1 cellular context compared by ENCODE assay signal in genomic region chr4:17670423-17670822, GRCh38.
TF ChIP-seq lines count a peak whose summit lies in the region.

No MANE protein-coding gene starts in this region.

TF ChIP-seq in K562, 482 proteins besides CTCF, POLR2A, EP300 and RAD21 (continued from another document and continues in another):
- TF ChIP-seq AFF4 (CRISPR knock-in tag; IDR thresholded peaks at IDR 0.05): no peak
- TF ChIP-seq ZNF780A (CRISPR knock-in tag; IDR thresholded peaks at IDR 0.05): no peak
- peak; percentile 61 for TF ChIP-seq HDAC3 (IDR thresholded peaks at IDR 0.05; ENCODE audit: borderline replicate concordance, partially characterized antibody)
- TF ChIP-seq CHD2 (IDR thresholded peaks at IDR 0.05; ENCODE audit: low read depth, low read length): no peak
- TF ChIP-seq MXI1 (IDR thresholded peaks at IDR 0.05; ENCODE audit: low read depth, low read length): no peak
- no peak for TF ChIP-seq ZNF79 (CRISPR knock-in tag; IDR thresholded peaks at IDR 0.05; ENCODE audit: low read depth)
- no peak for TF ChIP-seq ZNF165 (CRISPR knock-in tag; IDR thresholded peaks at IDR 0.05; ENCODE audit: borderline replicate concordance)
- peak; percentile 89 for TF ChIP-seq STAT5A (IDR thresholded peaks at IDR 0.05; ENCODE audit: borderline replicate concordance, low read length)
- TF ChIP-seq EGR1 (conservative IDR thresholded peaks at IDR 0.05): no peak
- peak; percentile 69 for TF ChIP-seq ELF4 (CRISPR knock-in tag; IDR thresholded peaks at IDR 0.05)
- TF ChIP-seq ZNF408 (CRISPR knock-in tag; IDR thresholded peaks at IDR 0.05; ENCODE audit: low read depth): no peak
- no peak for TF ChIP-seq ZBTB34 (CRISPR knock-in tag; IDR thresholded peaks at IDR 0.05)
- no peak for TF ChIP-seq RFX7 (CRISPR knock-in tag; IDR thresholded peaks at IDR 0.05)
- no peak for TF ChIP-seq MIER1 (IDR thresholded peaks at IDR 0.05; ENCODE audit: low read depth)
- TF ChIP-seq ELF1 (tag; IDR thresholded peaks at IDR 0.05): no peak
- no peak for TF ChIP-seq CBX5 (IDR thresholded peaks at IDR 0.05; ENCODE audit: borderline replicate concordance, low read depth)
- TF ChIP-seq BRCA1 (IDR thresholded peaks at IDR 0.05): no peak
- no peak for TF ChIP-seq BRCA1 (CRISPR knock-in tag; IDR thresholded peaks at IDR 0.05)
- no peak for TF ChIP-seq ZNF778 (CRISPR knock-in tag; IDR thresholded peaks at IDR 0.05)
- TF ChIP-seq TRIM24 (IDR thresholded peaks at IDR 0.05): peak; percentile 67 to 76; a peak in 3 of 4 replicates
- peak; percentile 95 for TF ChIP-seq MTA2 (IDR thresholded peaks at IDR 0.05; ENCODE audit: low read depth)
- TF ChIP-seq ARNT (IDR thresholded peaks at IDR 0.05): peak in 1 of 2 experiments; percentile 59; a peak in 1 of 4 replicates
- no peak for TF ChIP-seq RBM14 (IDR thresholded peaks at IDR 0.05; ENCODE audit: borderline replicate concordance, insufficient read depth, low read depth, low read length)
- no peak for TF ChIP-seq KDM4B (IDR thresholded peaks at IDR 0.05; ENCODE audit: borderline replicate concordance in 2 of 2, low read depth in 1 of 2)
- peak; percentile 89 for TF ChIP-seq PML (IDR thresholded peaks at IDR 0.05; ENCODE audit: low read length)
- TF ChIP-seq SRSF1 (IDR thresholded peaks at IDR 0.05; ENCODE audit: low read depth, low read length): no peak
- TF ChIP-seq SPI1 (IDR thresholded peaks at IDR 0.05; ENCODE audit: borderline replicate concordance, low read depth, low read length): peak; percentile 55
- no peak for TF ChIP-seq CBX1 (IDR thresholded peaks at IDR 0.05; ENCODE audit: low read depth)
- no peak for TF ChIP-seq TFE3 (CRISPR knock-in tag; IDR thresholded peaks at IDR 0.05)
- no peak for TF ChIP-seq ZNF785 (CRISPR knock-in tag; IDR thresholded peaks at IDR 0.05)
- TF ChIP-seq HNRNPL (IDR thresholded peaks at IDR 0.05; ENCODE audit: low read depth, low read length): no peak
- TF ChIP-seq THAP12 (CRISPR knock-in tag; IDR thresholded peaks at IDR 0.05): no peak
- TF ChIP-seq NONO (IDR thresholded peaks at IDR 0.05; ENCODE audit: low read depth in 2 of 2, low read length in 1 of 2): no peak
- no peak for TF ChIP-seq BRD4 (IDR thresholded peaks at IDR 0.05)
- TF ChIP-seq CREM (IDR thresholded peaks at IDR 0.05; ENCODE audit: low read depth): peak; percentile 40; the same call in 1 of the 2 replicates
- no peak for TF ChIP-seq NELFE (IDR thresholded peaks at IDR 0.05; ENCODE audit: insufficient read depth, insufficient read length)
- TF ChIP-seq NRF1 (conservative IDR thresholded peaks at IDR 0.05 in 1 of 2, IDR thresholded peaks at IDR 0.05 in 1 of 2): no peak
- peak; percentile 74; the same call in 1 of the 2 replicates for TF ChIP-seq MTA3 (IDR thresholded peaks at IDR 0.05; ENCODE audit: borderline replicate concordance)
- TF ChIP-seq MAZ (CRISPR knock-in tag; conservative IDR thresholded peaks at IDR 0.05 in 1 of 2, IDR thresholded peaks at IDR 0.05 in 1 of 2): peak in 1 of 2 experiments; percentile 51; a peak in 1 of 4 replicates
- TF ChIP-seq MTA1 (IDR thresholded peaks at IDR 0.05; ENCODE audit: borderline replicate concordance): no peak
- peak; percentile 64; the same call in 1 of the 2 replicates for TF ChIP-seq LEF1 (IDR thresholded peaks at IDR 0.05)
- TF ChIP-seq ZNF184 (CRISPR knock-in tag; IDR thresholded peaks at IDR 0.05): no peak
- TF ChIP-seq ZNF589 (CRISPR knock-in tag; IDR thresholded peaks at IDR 0.05; ENCODE audit: low read depth): no peak
- TF ChIP-seq NFATC3 (IDR thresholded peaks at IDR 0.05): no peak
- TF ChIP-seq ELK3 (CRISPR knock-in tag; IDR thresholded peaks at IDR 0.05): no peak
- no peak for TF ChIP-seq LCOR (CRISPR knock-in tag; IDR thresholded peaks at IDR 0.05)
- peak; percentile 97 for TF ChIP-seq SMARCE1 (IDR thresholded peaks at IDR 0.05)
- no peak for TF ChIP-seq PRMT5 (CRISPR knock-in tag; IDR thresholded peaks at IDR 0.05)
- TF ChIP-seq TCF7L2 (IDR thresholded peaks at IDR 0.05; ENCODE audit: low read depth, low read length): no peak
- no peak for TF ChIP-seq RBM15 (IDR thresholded peaks at IDR 0.05; ENCODE audit: insufficient read depth, low read length)
- no peak for TF ChIP-seq PCBP1 (IDR thresholded peaks at IDR 0.05; ENCODE audit: low read depth, low read length, poor library complexity, severe bottlenecking)
- no peak for TF ChIP-seq E2F1 (CRISPR knock-in tag; IDR thresholded peaks at IDR 0.05)
- no peak for TF ChIP-seq ZNF707 (CRISPR knock-in tag; conservative IDR thresholded peaks at IDR 0.05)
- TF ChIP-seq GTF2B (IDR thresholded peaks at IDR 0.05; ENCODE audit: extremely low read depth, insufficient read length): no peak
- TF ChIP-seq GABPA (tag; conservative IDR thresholded peaks at IDR 0.05; ENCODE audit: low read depth): no peak
- TF ChIP-seq U2AF1 (optimal IDR thresholded peaks at IDR 0.05; ENCODE audit: low read depth, low read length): no peak
